Comparison of ENCODE assay signal across 8 cellular contexts in the genomic region with DNA sequence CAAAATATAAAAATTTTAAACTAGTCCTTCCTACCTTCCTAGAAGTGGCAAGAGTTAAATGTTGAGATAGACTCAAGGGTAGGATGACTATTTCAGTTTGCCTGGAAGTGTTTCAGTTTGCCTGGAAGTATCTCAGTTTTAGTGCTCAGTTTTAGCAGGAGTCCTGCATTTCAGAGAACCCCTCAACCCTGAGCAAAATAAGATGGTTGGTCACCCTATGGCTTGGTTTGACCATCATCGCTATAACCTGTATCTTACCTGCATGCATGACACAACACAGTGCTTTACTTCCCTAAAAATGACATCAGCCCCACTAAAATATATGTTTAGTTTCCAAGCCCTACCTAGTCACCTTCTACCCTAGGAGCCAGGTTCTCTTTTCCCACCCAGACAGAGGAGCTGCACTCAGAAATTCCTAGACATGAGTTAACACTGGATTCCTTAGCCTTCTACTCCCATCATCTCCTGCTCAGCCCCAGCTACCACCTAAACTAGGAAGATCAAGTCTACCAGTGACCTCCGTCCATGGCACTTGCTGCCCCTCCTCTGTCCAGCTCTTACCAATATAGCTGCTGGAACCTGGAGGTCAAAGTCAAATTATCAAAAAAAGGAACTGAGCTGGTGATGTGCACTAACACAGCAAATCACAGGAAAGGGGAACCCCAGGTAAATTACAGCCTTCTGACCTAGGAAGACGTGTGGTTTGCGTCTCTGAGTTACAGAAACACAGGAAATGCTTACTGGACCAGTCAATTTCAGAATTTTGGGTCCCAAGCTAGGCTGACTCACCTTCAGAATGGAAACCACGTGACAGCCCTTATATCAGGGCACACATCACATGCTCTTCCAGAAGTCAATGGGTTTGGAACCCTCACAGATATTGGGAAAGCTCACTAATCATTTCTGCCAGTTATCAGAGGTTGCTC. TPM values are rescaled to one million over a fixed set of nuclear protein-coding genes. Genes with fewer than 3 reads are reported as not detected.
DNase-seq lines count a peak whose midpoint lies in the region; ATAC-seq and TF ChIP-seq lines count a peak whose summit lies in the region.

No MANE protein-coding gene starts in this region.

- no peak overlapping the region for H3K27ac Mint-ChIP-seq in CD8-positive, alpha-beta T cell
- peak overlapping the region; percentile 2 for H3K27ac Mint-ChIP-seq in activated naive CD4-positive, alpha-beta T cell treated with anti-CD3 and anti-CD28 coated beads, Interleukin-2, amount 10 ng/mL, durations not matched to agents 7 days and 5 days
- H3K27ac Mint-ChIP-seq in stimulated activated effector memory CD8-positive, alpha-beta T cell treated with anti-CD3 and anti-CD28 coated beads, Interleukin-12 subunit alpha, Interleukin-12 subunit beta, amount 100 ng/mL, for 72 hours = peak overlapping the region; percentile 90

- intact Hi-C loops in CD8-positive, alpha-beta T cell (cut with DNase I, micrococcal nuclease) = no loop called here

- H3K27me3 ChIP-seq in CD8-positive, alpha-beta T cell (ENCODE audit: insufficient read depth, low read length) = peaks cover 9% of the 10 kb centered on the region
- peaks cover 77% of the 10 kb centered on the region for H3K27me3 ChIP-seq in BE2C

- DNase-seq in CD8-positive, alpha-beta T cell = no peak
- peak; percentile 38 for DNase-seq in activated naive CD4-positive, alpha-beta T cell treated with anti-CD3 and anti-CD28 coated beads, Interleukin-2, amount 10 ng/mL, durations not matched to agents 7 days and 5 days
- peak; percentile 10 to 65 for DNase-seq in stimulated activated effector memory CD8-positive, alpha-beta T cell treated with anti-CD3 and anti-CD28 coated beads, Interleukin-12 subunit alpha, Interleukin-12 subunit beta, amount 100 ng/mL, for 72 hours (ENCODE audit: low spot score in 2 of 2)
- DNase-seq in midbrain (lab: John Stamatoyannopoulos, UW) = no peak
- DNase-seq in GF-D8 (lab: John Stamatoyannopoulos, UW) = no peak
- no peak for DNase-seq in BE2C

- no peaks in the 10 kb centered on the region for H3K36me3 Mint-ChIP-seq in CD8-positive, alpha-beta T cell
- peaks cover 9% of the 10 kb centered on the region for H3K36me3 Mint-ChIP-seq in activated naive CD4-positive, alpha-beta T cell treated with anti-CD3 and anti-CD28 coated beads, Interleukin-2, amount 10 ng/mL, durations not matched to agents 7 days and 5 days
- H3K36me3 Mint-ChIP-seq in stimulated activated effector memory CD8-positive, alpha-beta T cell treated with anti-CD3 and anti-CD28 coated beads, Interleukin-12 subunit alpha, Interleukin-12 subunit beta, amount 100 ng/mL, for 72 hours = peaks cover 5% of the 10 kb centered on the region

- no peak overlapping the region for H3K4me3 Mint-ChIP-seq in CD8-positive, alpha-beta T cell
- no peak overlapping the region for H3K4me3 Mint-ChIP-seq in activated naive CD4-positive, alpha-beta T cell treated with anti-CD3 and anti-CD28 coated beads, Interleukin-2, amount 10 ng/mL, durations not matched to agents 7 days and 5 days
- peak overlapping the region; percentile 70 for H3K4me3 Mint-ChIP-seq in stimulated activated effector memory CD8-positive, alpha-beta T cell treated with anti-CD3 and anti-CD28 coated beads, Interleukin-12 subunit alpha, Interleukin-12 subunit beta, amount 100 ng/mL, for 72 hours

- no peaks in the 10 kb centered on the region for H3K36me3 ChIP-seq in CD8-positive, alpha-beta T cell (ENCODE audit: insufficient read depth, low read length)
- H3K36me3 ChIP-seq in BE2C = no peaks in the 10 kb centered on the region

- ATAC-seq in CD8-positive, alpha-beta T cell = peak; percentile 40
- ATAC-seq in GM19324 (IDR thresholded peaks at IDR 0.05; ENCODE audit: low FRiP score, unreplicated experiment) (peak; percentile 81), HG03139 (IDR thresholded peaks at IDR 0.05; ENCODE audit: unreplicated experiment) (peak; percentile 81)
- peak; percentile 95 for ATAC-seq in stimulated activated effector memory CD8-positive, alpha-beta T cell treated with anti-CD3 and anti-CD28 coated beads, Interleukin-12 subunit alpha, Interleukin-12 subunit beta, amount 100 ng/mL, for 72 hours

- H3K4me3 ChIP-seq in CD8-positive, alpha-beta T cell (ENCODE audit: low read depth, low read length) = no peak overlapping the region
- no peak overlapping the region for H3K4me3 ChIP-seq in BE2C (ENCODE audit: low read depth, low read length)

- H3K9me3 ChIP-seq in CD8-positive, alpha-beta T cell (ENCODE audit: low read length) = no peaks in the 10 kb centered on the region
- H3K9me3 ChIP-seq in BE2C = no peaks in the 10 kb centered on the region

- peaks cover 28% of the 10 kb centered on the region for H3K4me1 Mint-ChIP-seq in CD8-positive, alpha-beta T cell (ENCODE audit: low read depth)
- H3K4me1 Mint-ChIP-seq in activated naive CD4-positive, alpha-beta T cell treated with anti-CD3 and anti-CD28 coated beads, Interleukin-2, amount 10 ng/mL, durations not matched to agents 7 days and 5 days = peaks cover 68% of the 10 kb centered on the region
- H3K4me1 Mint-ChIP-seq in stimulated activated effector memory CD8-positive, alpha-beta T cell treated with anti-CD3 and anti-CD28 coated beads, Interleukin-12 subunit alpha, Interleukin-12 subunit beta, amount 100 ng/mL, for 72 hours = peaks cover 50% of the 10 kb centered on the region

- CTCF ChIA-PET in CD8-positive, alpha-beta T cell (lab: Charles Lee) = interaction anchor here (1.7 kb wide), 1 partner anchor 14 kb away, joined by 6 read pairs; no protein-coding TSS in a partner anchor
- CTCF ChIA-PET in activated naive CD4-positive, alpha-beta T cell treated with anti-CD3 and anti-CD28 coated beads, Interleukin-2, amount 10 ng/mL, durations not matched to agents 7 days and 5 days (lab: Charles Lee) = interaction anchor here (0.8 to 2.0 kb wide), 8 partner anchors 9 to 106 kb away, joined by 3 to 6 read pairs (median 3); partner anchors contain the start of gene LAMB3

- H3K4me1 ChIP-seq in CD8-positive, alpha-beta T cell (ENCODE audit: insufficient read depth, low read length) = peaks cover 18% of the 10 kb centered on the region
- H3K4me1 ChIP-seq in BE2C = no peaks in the 10 kb centered on the region

- POLR2A ChIA-PET in CD8-positive, alpha-beta T cell (lab: Charles Lee) = interaction anchor here (0.8 kb wide), 1 partner anchor 9 kb away, joined by 3 read pairs; no protein-coding TSS in a partner anchor

- no peaks in the 10 kb centered on the region for H3K9me3 Mint-ChIP-seq in CD8-positive, alpha-beta T cell
- H3K9me3 Mint-ChIP-seq in activated naive CD4-positive, alpha-beta T cell treated with anti-CD3 and anti-CD28 coated beads, Interleukin-2, amount 10 ng/mL, durations not matched to agents 7 days and 5 days = no peaks in the 10 kb centered on the region
- H3K9me3 Mint-ChIP-seq in stimulated activated effector memory CD8-positive, alpha-beta T cell treated with anti-CD3 and anti-CD28 coated beads, Interleukin-12 subunit alpha, Interleukin-12 subunit beta, amount 100 ng/mL, for 72 hours = peaks cover 4% of the 10 kb centered on the region

- H3K27ac ChIP-seq in CD8-positive, alpha-beta T cell (ENCODE audit: low read depth, low read length) = no peak overlapping the region

- no peak for TF ChIP-seq CTCF in CD8-positive, alpha-beta T cell (IDR thresholded peaks at IDR 0.05)
- TF ChIP-seq CTCF in BE2C (IDR thresholded peaks at IDR 0.05; ENCODE audit: low read depth, low read length) = no peak

- H3K27me3 Mint-ChIP-seq in CD8-positive, alpha-beta T cell (ENCODE audit: low read depth) = peaks cover 37% of the 10 kb centered on the region
- peaks cover 40% of the 10 kb centered on the region for H3K27me3 Mint-ChIP-seq in activated naive CD4-positive, alpha-beta T cell treated with anti-CD3 and anti-CD28 coated beads, Interleukin-2, amount 10 ng/mL, durations not matched to agents 7 days and 5 days

RNA-seq across cellular contexts. Expression of gene G0S2, which starts 2.2 kb away (rescaled TPM):
- 1 to 10 TPM; 1.4 to 1.5 TPM for total RNA-seq in CD8-positive, alpha-beta T cell
- polyA plus RNA-seq in BE2C (2012; ENCODE audit: insufficient read depth, insufficient read length, low read depth) = 1.5 TPM

RNA-seq across cellular contexts. Expression of gene LAMB3, which starts 20.7 kb away (rescaled TPM):
- total RNA-seq in CD8-positive, alpha-beta T cell = not detected
- polyA plus RNA-seq in BE2C (2012; ENCODE audit: insufficient read depth, insufficient read length, low read depth) = 0.26 TPM

RNA-seq across cellular contexts. Expression of gene HSD11B1, which starts 31.7 kb away (rescaled TPM):
- not detected for total RNA-seq in CD8-positive, alpha-beta T cell
- not detected for polyA plus RNA-seq in BE2C (2012; ENCODE audit: insufficient read depth, insufficient read length, low read depth)

Comparison
In these comparisons a context has a peak if more than half of its experiments do, and no peak if none do; other contexts are left out.
1. ATAC-seq: peak in every context shown above with its lines; median percentile 95 in stimulated activated effector memory CD8-positive, alpha-beta T cell treated with anti-CD3 and anti-CD28 coated beads, Interleukin-12 subunit alpha, Interleukin-12 subunit beta, amount 100 ng/mL, for 72 hours; 81 in GM19324; 81 in HG03139; 40 in CD8-positive, alpha-beta T cell.
2. DNase-seq: peak in activated naive CD4-positive, alpha-beta T cell treated with anti-CD3 and anti-CD28 coated beads, Interleukin-2, amount 10 ng/mL, durations not matched to agents 7 days and 5 days (single experiment) and stimulated activated effector memory CD8-positive, alpha-beta T cell treated with anti-CD3 and anti-CD28 coated beads, Interleukin-12 subunit alpha, Interleukin-12 subunit beta, amount 100 ng/mL, for 72 hours (2 of 2); none in CD8-positive, alpha-beta T cell (0 of 7), midbrain (single experiment), GF-D8 (single experiment) and BE2C (single experiment).